ENCODE assay signal across 16 cellular contexts in genomic region chr2:107502463-107503079, GRCh38.
DNase-seq lines count a peak whose midpoint lies in the region; ATAC-seq, FAIRE-seq and TF ChIP-seq lines count a peak whose summit lies in the region.
"Had no signal": no experiment of that assay in that cellular context is flagged by ENCODE, and none has a peak within 500 bp of the region (broad histone marks: within the 10 kb centered on the region; RNA-seq: fewer than 3 reads in every experiment).

No MANE protein-coding gene starts in this region.

- H3K4me3 ChIP-seq in GM23338: no peak overlapping the region
- H3K4me3 ChIP-seq in MM.1S (ENCODE audit: low read length): no peak overlapping the region
- H3K4me3 ChIP-seq in H1 (ENCODE audit: extremely low read depth in 1 of 4, insufficient read depth in 2 of 4, low read depth in 3 of 4, low read length in 4 of 4): peak overlapping the region in 1 of 4 experiments; percentile 15; a peak in 1 of 8 replicates
- H3K4me3 ChIP-seq in psoas muscle: no peak overlapping the region
- H3K4me3 ChIP-seq: Peyer's patch, SK-N-MC had no signal

- CTCF ChIA-PET in H1 (lab: Charles Lee; ENCODE audit: partially characterized antibody): interaction anchor here (1.3 kb wide), 1 partner anchor 639 kb away, joined by 3 read pairs; no protein-coding TSS in a partner anchor

- H4K20me1 ChIP-seq in GM23338 (replicated peaks; ENCODE audit: insufficient read depth) (no peaks in the 10 kb centered on the region), MM.1S (ENCODE audit: insufficient read depth, low read length) (no peaks in the 10 kb centered on the region), H1 (replicated peaks in 1 of 2; ENCODE audit: control insufficient read depth in 1 of 2, insufficient read depth in 2 of 2, low read length in 2 of 2) (no peaks in the 10 kb centered on the region)

- H2BK12ac ChIP-seq in H1 (ENCODE audit: low read depth, low read length): no peak overlapping the region

- POLR2A ChIA-PET in H1 (lab: Charles Lee; ENCODE audit: partially characterized antibody): interaction anchor here (0.6 kb wide), 1 partner anchor 642 kb away, joined by 3 read pairs; no protein-coding TSS in a partner anchor

- H3K36me3 ChIP-seq in GM23338 (ENCODE audit: insufficient read depth) (no peaks in the 10 kb centered on the region), MM.1S (replicated peaks; ENCODE audit: insufficient read depth, low read length) (no peaks in the 10 kb centered on the region), H1 (ENCODE audit: control insufficient read depth in 2 of 4, insufficient read depth in 4 of 4, low read length in 3 of 4) (no peaks in the 10 kb centered on the region; a peak in 1 of 8 replicates), psoas muscle (ENCODE audit: insufficient read depth in 1 of 2, low read depth in 1 of 2) (no peaks in the 10 kb centered on the region)
- H3K36me3 ChIP-seq: Peyer's patch had no signal

- H3K36me3 Mint-ChIP-seq in GM23338 (ENCODE audit: low read depth): no peaks in the 10 kb centered on the region
- H3K36me3 Mint-ChIP-seq: T-cell had no signal

- no peaks in the 10 kb centered on the region for H3K79me2 ChIP-seq in GM23338 (replicated peaks; ENCODE audit: insufficient read depth)
- H3K79me2 ChIP-seq in MM.1S (ENCODE audit: low read length): no peaks in the 10 kb centered on the region
- H3K79me2 ChIP-seq in H1 (ENCODE audit: control insufficient read depth in 1 of 2, insufficient read depth in 2 of 2, low read length in 2 of 2): no peaks in the 10 kb centered on the region

- H3K27me3 ChIP-seq in GM23338 (ENCODE audit: insufficient read depth): no peaks in the 10 kb centered on the region
- H3K27me3 ChIP-seq in MM.1S (replicated peaks; ENCODE audit: insufficient read depth, low read length): no peaks in the 10 kb centered on the region
- no peaks in the 10 kb centered on the region for H3K27me3 ChIP-seq in H1 (replicated peaks in 1 of 4; ENCODE audit: control insufficient read depth in 3 of 4, extremely low read depth in 1 of 4, insufficient read depth in 3 of 4, low read length in 3 of 4)
- no peaks in the 10 kb centered on the region for H3K27me3 ChIP-seq in psoas muscle (ENCODE audit: insufficient read depth in 3 of 3, low read length in 2 of 3)
- H3K27me3 ChIP-seq: Peyer's patch had no signal

- H3K9me2 ChIP-seq in GM23338 (ENCODE audit: insufficient read depth) (0 out of 2 replicates have a peak, but pooled peaks cover 5% of the 10 kb centered on the region), MM.1S (replicated peaks; ENCODE audit: insufficient read depth, low read length) (no peaks in the 10 kb centered on the region)

- H3K4me2 ChIP-seq in GM23338 (peak overlapping the region; percentile 5; the same call in 1 of the 2 replicates), MM.1S (ENCODE audit: low read depth, low read length) (peak overlapping the region; percentile 23; the same call in 1 of the 2 replicates), H1 (ENCODE audit: insufficient read depth in 1 of 2, low read depth in 2 of 2, low read length in 2 of 2) (peak overlapping the region; percentile 12 to 13; a peak in 1 of 4 replicates)

- peaks cover 21% of the 10 kb centered on the region for H3K4me1 ChIP-seq in GM23338 (ENCODE audit: insufficient read depth)
- H3K4me1 ChIP-seq in MM.1S (ENCODE audit: low read length): no peaks in the 10 kb centered on the region
- peaks cover 0 to 5% (median 3%) of the 10 kb centered on the region in 4 experiments; a peak in 3 of 7 replicates for H3K4me1 ChIP-seq in H1 (replicated peaks in 1 of 4; ENCODE audit: control insufficient read depth in 3 of 4, insufficient read depth in 4 of 4, low read length in 3 of 4)
- H3K4me1 ChIP-seq in psoas muscle: no peaks in the 10 kb centered on the region
- H3K4me1 ChIP-seq: Peyer's patch had no signal

- no peak overlapping the region for H3K4me3 Mint-ChIP-seq in GM23338
- H3K4me3 Mint-ChIP-seq: T-cell had no signal

- WGBS in H1 (ENCODE audit: extremely low coverage in 1 of 2, insufficient coverage in 1 of 2, insufficient read length in 1 of 2, insufficient replicate concordance in 2 of 2, low coverage in 1 of 2, low lambda C conversion rate in 2 of 2, missing lambda C conversion rate in 1 of 2), 2 experiments: 21% methylated on average over 3 of the region's 3 CpGs; no CpG with 5 or more reads in 1 of the 2 experiments
- 50 to 61% (median 55%) methylated on average over 3 of the region's 3 CpGs for WGBS in psoas muscle, 3 donors

- no peak overlapping the region for H2AK5ac ChIP-seq in H1 (ENCODE audit: low read depth, low read length)

- no peak overlapping the region for H2BK120ac ChIP-seq in H1 (replicated peaks; ENCODE audit: low read depth, low read length)

- H3K23me2 ChIP-seq in H1 (ENCODE audit: low read depth, low read length): no peaks in the 10 kb centered on the region

- H3K4ac ChIP-seq in H1 (replicated peaks; ENCODE audit: insufficient read length, low read depth, low read length): no peak overlapping the region

- no peak overlapping the region for H4K8ac ChIP-seq in H1 (ENCODE audit: extremely low read depth, insufficient read depth, low read length)

- intact Hi-C loops in psoas muscle (cut with DNase I): no loop called here

- peaks cover 3% of the 10 kb centered on the region for H3K27me3 Mint-ChIP-seq in GM23338 (ENCODE audit: insufficient read depth, low read depth, poor library complexity)
- H3K27me3 Mint-ChIP-seq: T-cell had no signal

- H3K14ac ChIP-seq in H1 (ENCODE audit: insufficient read length): no peak overlapping the region

- no peak overlapping the region for H2BK5ac ChIP-seq in H1 (ENCODE audit: low read depth, low read length)

- no peak overlapping the region for H3K23ac ChIP-seq in H1 (ENCODE audit: insufficient read length)

- TF ChIP-seq CTCF in GM23338 (conservative IDR thresholded peaks at IDR 0.05; ENCODE audit: low read depth in 2 of 2) (no peak), MM.1S (IDR thresholded peaks at IDR 0.05; ENCODE audit: low read length) (no peak), H1 (IDR thresholded peaks at IDR 0.05; ENCODE audit: control extremely low read depth in 1 of 3, insufficient read depth in 1 of 3, low read depth in 1 of 3, low read length in 3 of 3) (no peak), psoas muscle (IDR thresholded peaks at IDR 0.05) (no peak)

- H3K79me1 ChIP-seq in H1 (ENCODE audit: low read depth, low read length): no peaks in the 10 kb centered on the region

- H4K91ac ChIP-seq in H1 (replicated peaks; ENCODE audit: insufficient read length, low read length): no peak overlapping the region

- no peak overlapping the region for H3K9ac ChIP-seq in MM.1S (ENCODE audit: low read length)
- H3K9ac ChIP-seq in H1 (replicated peaks in 1 of 4; ENCODE audit: extremely low read depth in 1 of 4, low read depth in 3 of 4, low read length in 3 of 4): no peak overlapping the region

- H2BK15ac ChIP-seq in H1 (ENCODE audit: low read length): no peak overlapping the region

- peak; percentile 91 for FAIRE-seq in H1 (lab: Jason Lieb, UNC)

- no peak overlapping the region for H3K18ac ChIP-seq in H1 (ENCODE audit: extremely low read depth, low read length)

- peak; percentile 96 for ATAC-seq in GM23338
- no peak for ATAC-seq in psoas muscle
- ATAC-seq in GM19035 (IDR thresholded peaks at IDR 0.05; ENCODE audit: unreplicated experiment): no peak
- ATAC-seq: T-cell had no signal

- H3K9me3 ChIP-seq in MM.1S (replicated peaks; ENCODE audit: insufficient read depth, low read length) (no peaks in the 10 kb centered on the region), H1 (ENCODE audit: insufficient read depth in 2 of 2, low read depth in 1 of 2, low read length in 1 of 2) (no peaks in the 10 kb centered on the region), psoas muscle (no peaks in the 10 kb centered on the region)
- H3K9me3 ChIP-seq: Peyer's patch had no signal

- no peak overlapping the region for H4K5ac ChIP-seq in H1 (ENCODE audit: insufficient read length, low read depth, low read length)

- H2AFZ ChIP-seq in GM23338: no peak overlapping the region
- peak overlapping the region; percentile 28; the same call in 1 of the 2 replicates for H2AFZ ChIP-seq in MM.1S (ENCODE audit: low read length)
- no peak overlapping the region for H2AFZ ChIP-seq in H1 (ENCODE audit: low read length)

- TF ChIP-seq EP300 in H1 (IDR thresholded peaks at IDR 0.05; ENCODE audit: borderline replicate concordance in 1 of 2, low read depth in 2 of 2, low read length in 2 of 2): no peak

- H2BK20ac ChIP-seq in H1 (ENCODE audit: low read length): no peak overlapping the region

- H3K27ac ChIP-seq in GM23338 (ENCODE audit: low read depth) (peak overlapping the region; percentile 22; the same call in 1 of the 2 replicates), MM.1S (ENCODE audit: low read length) (no peak overlapping the region), H1 (ENCODE audit: low read depth, low read length) (no peak overlapping the region), psoas muscle (no peak overlapping the region)
- H3K27ac ChIP-seq: C4-2B, Peyer's patch, SK-N-MC had no signal

- H3K4me1 Mint-ChIP-seq in GM23338: peaks cover 43% of the 10 kb centered on the region
- H3K4me1 Mint-ChIP-seq: T-cell had no signal

- TF ChIP-seq POLR2A in H1 (IDR thresholded peaks at IDR 0.05; ENCODE audit: control extremely low read depth in 1 of 2, low read depth in 2 of 2, low read length in 2 of 2): no peak

- H3K27ac Mint-ChIP-seq in GM23338: no peak overlapping the region; the same call in 1 of the 2 replicates
- H3K27ac Mint-ChIP-seq: T-cell had no signal

- H3F3A ChIP-seq in GM23338 (replicated peaks; ENCODE audit: low read depth) (no peaks in the 10 kb centered on the region), MM.1S (ENCODE audit: insufficient read depth, low read length) (no peaks in the 10 kb centered on the region)

- TF ChIP-seq RAD21 in H1 (IDR thresholded peaks at IDR 0.05 in 1 of 2, conservative IDR thresholded peaks at IDR 0.05 in 1 of 2; ENCODE audit: low read depth in 2 of 2, low read length in 2 of 2): no peak

- no peaks in the 10 kb centered on the region for H3K9me3 Mint-ChIP-seq in GM23338

- no peak overlapping the region for H3K56ac ChIP-seq in H1 (replicated peaks; ENCODE audit: insufficient read length, low read depth, low read length)

- DNase-seq in GM23338 (ENCODE audit: low spot score) (peak; percentile 66), MM.1S (no peak), H1 (ENCODE audit: low read depth in 1 of 2, low spot score in 2 of 2) (no peak), iPS-NIHi7 (ENCODE audit: extremely low spot score) (peak; percentile 16), psoas muscle (no peak), DMS 273 (lab: John Stamatoyannopoulos, UW; ENCODE audit: unreplicated experiment) (no peak), A172 (ENCODE audit: low spot score) (no peak)
- DNase-seq: NCI-H1105, NCI-H1694 treated with DMSO at 0.1 percent for 48 hours, NCI-H774, Peyer's patch, Right ventricle myocardium superior, T-cell had no signal

TF ChIP-seq in GM23338, 12 proteins besides CTCF, POLR2A, EP300 and RAD21 (continues in another document):
- TF ChIP-seq STAT1 (IDR thresholded peaks at IDR 0.05; ENCODE audit: unreplicated experiment): no peak

TF ChIP-seq in H1, 55 proteins besides CTCF, POLR2A, EP300 and RAD21 (continues in another document):
- TF ChIP-seq POU5F1 (IDR thresholded peaks at IDR 0.05; ENCODE audit: low read depth, low read length): 0 out of 2 replicates have a peak, but pooled peaks have one; percentile 57

Comparison
In these comparisons a context has a peak if more than half of its experiments do, and no peak if none do; other contexts are left out.
1. DNase-seq: peak in GM23338 (single experiment) and iPS-NIHi7 (single experiment); none in MM.1S (single experiment), H1 (0 of 2), psoas muscle (0 of 2), DMS 273 (single experiment) and A172 (single experiment).
2. Peak in every context shown above with its lines, with median percentiles within 50 percentile points of each other: H3K4me2 ChIP-seq.